29 cellular contexts compared by ENCODE assay signal in the genomic region with DNA sequence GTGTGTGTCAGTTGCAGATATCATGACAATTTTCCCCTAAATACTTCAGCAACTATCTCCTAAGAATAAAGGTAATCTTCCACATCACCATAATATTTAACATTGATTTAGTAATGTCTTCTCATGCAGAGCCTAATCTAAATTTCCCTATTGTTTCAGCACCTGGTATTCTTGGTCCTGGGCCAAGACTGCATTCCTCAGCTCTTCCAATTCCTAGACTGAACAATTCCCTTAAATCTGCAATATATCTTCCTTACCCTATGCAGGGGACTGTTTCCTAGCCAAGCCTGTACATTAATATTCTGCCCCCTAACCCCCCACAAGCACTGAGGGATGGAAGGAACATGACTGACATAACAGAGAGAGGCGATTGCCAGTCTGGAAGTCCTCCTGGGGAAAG. TPM values are rescaled to one million over a fixed set of nuclear protein-coding genes. Genes with fewer than 3 reads are reported as not detected.
A peak's percentile ranks its signal among the peaks of the same experiment; 100 is the strongest.
DNase-seq lines count a peak whose midpoint lies in the region; ATAC-seq and TF ChIP-seq lines count a peak whose summit lies in the region.
"Had no signal": no experiment of that assay in that cellular context is flagged by ENCODE, and none has a peak within 500 bp of the region (broad histone marks: within the 10 kb centered on the region; RNA-seq: fewer than 3 reads in every experiment).

No MANE protein-coding gene starts in this region.

- no peak for TF ChIP-seq CTCF in ascending aorta (IDR thresholded peaks at IDR 0.05)

- H3K9me3 Mint-ChIP-seq in activated CD4-positive, alpha-beta T cell treated with anti-CD3 and anti-CD28 coated beads for 36 hours (ENCODE audit: low read depth), result peaks cover 6% of the 10 kb centered on the region

- H3K4me3 ChIP-seq in ascending aorta, result no peak overlapping the region
- H3K4me3 ChIP-seq: dorsolateral prefrontal cortex, smooth muscle cell had no signal

- no peaks in the 10 kb centered on the region for H3K36me3 ChIP-seq in ascending aorta

- DNase-seq in NCI-H2171 treated with DMSO at 0.1 percent for 48 hours (lab: John Stamatoyannopoulos, UW) (peak; percentile 41), NCI-H2171 (lab: John Stamatoyannopoulos, UW) (no peak), caudate nucleus (lab: John Stamatoyannopoulos, UW) (peak in 1 of 61 donors; percentile 35), left kidney (ENCODE audit: low read depth, low spot score) (peak; percentile 21), ascending aorta (ENCODE audit: low spot score in 2 of 2) (no peak), anterior cingulate cortex (lab: John Stamatoyannopoulos, UW) (no peak), OCI-M2 (lab: John Stamatoyannopoulos, UW; ENCODE audit: unreplicated experiment) (no peak)
- DNase-seq in activated CD4-positive, alpha-beta T cell treated with anti-CD3 and anti-CD28 coated beads for 36 hours, result no peak
- DNase-seq: activated CD4-positive, alpha-beta T cell treated with anti-CD3 and anti-CD28 coated beads, Interleukin-2, amount 50 U/mL, for 4 hours; activated CD8-positive, alpha-beta memory T cell treated with anti-CD3 and anti-CD28 coated beads, Interleukin-2, amount 50 U/mL, for 4 hours; activated naive CD8-positive, alpha-beta T cell treated with anti-CD3 and anti-CD28 coated beads for 36 hours; DMS79 treated with DMSO at 0.1 percent for 48 hours; hypothalamus; NCI-H1694 treated with DMSO at 0.1 percent for 48 hours; NCI-H2227 treated with DMSO at 0.1 percent for 48 hours; NCI-H82; nucleus accumbens; OCI-M1; stimulated activated CD4-positive, alpha-beta T cell treated with anti-CD3 and anti-CD28 coated beads, Interleukin-4, amount 100 ng/mL, for 24 hours; stimulated activated naive CD4-positive, alpha-beta T cell treated with Interleukin-2 at 50 U/mL for 16 hours had no signal

- ATAC-seq in activated CD4-positive, alpha-beta T cell treated with anti-CD3 and anti-CD28 coated beads for 36 hours, result no peak

- H3K27ac ChIP-seq in caudate nucleus (ENCODE audit: low read depth, low read length) (peak overlapping the region; percentile 54), ascending aorta (no peak overlapping the region)
- H3K27ac ChIP-seq: KMS-11 had no signal

- POLR2A ChIA-PET in activated CD4-positive, alpha-beta T cell treated with anti-CD3 and anti-CD28 coated beads for 36 hours (lab: Charles Lee), result no interaction called here

- no peaks in the 10 kb centered on the region for H3K4me1 ChIP-seq in ascending aorta

- intact Hi-C loops in ascending aorta (cut with DNase I), result no loop called here
- intact Hi-C loops in activated CD4-positive, alpha-beta T cell treated with anti-CD3 and anti-CD28 coated beads for 36 hours (cut with DNase I, micrococcal nuclease), result no loop called here

- H3K27ac Mint-ChIP-seq in activated CD4-positive, alpha-beta T cell treated with anti-CD3 and anti-CD28 coated beads for 36 hours, result no peak overlapping the region
- H3K27ac Mint-ChIP-seq: activated naive CD8-positive, alpha-beta T cell treated with anti-CD3 and anti-CD28 coated beads for 36 hours had no signal

- no peaks in the 10 kb centered on the region for H3K36me3 Mint-ChIP-seq in activated CD4-positive, alpha-beta T cell treated with anti-CD3 and anti-CD28 coated beads for 36 hours (ENCODE audit: low read depth)
- H3K36me3 Mint-ChIP-seq: activated naive CD8-positive, alpha-beta T cell treated with anti-CD3 and anti-CD28 coated beads for 36 hours had no signal

- CTCF ChIA-PET in activated CD4-positive, alpha-beta T cell treated with anti-CD3 and anti-CD28 coated beads for 36 hours (lab: Charles Lee), result no interaction called here

- peaks cover 15% of the 10 kb centered on the region for H3K27me3 Mint-ChIP-seq in activated CD4-positive, alpha-beta T cell treated with anti-CD3 and anti-CD28 coated beads for 36 hours
- H3K27me3 Mint-ChIP-seq: B cell had no signal

- H3K27me3 ChIP-seq in ascending aorta, result no peaks in the 10 kb centered on the region

- H3K4me1 Mint-ChIP-seq in activated CD4-positive, alpha-beta T cell treated with anti-CD3 and anti-CD28 coated beads for 36 hours, result peaks cover 7% of the 10 kb centered on the region

- no peak overlapping the region for H3K4me3 Mint-ChIP-seq in activated CD4-positive, alpha-beta T cell treated with anti-CD3 and anti-CD28 coated beads for 36 hours
- H3K4me3 Mint-ChIP-seq: activated naive CD8-positive, alpha-beta T cell treated with anti-CD3 and anti-CD28 coated beads for 36 hours; B cell had no signal

- no peaks in the 10 kb centered on the region for H3K9me3 ChIP-seq in ascending aorta

RNA-seq across cellular contexts. Expression of gene DISP1, which starts 28.7 kb away (rescaled TPM):
- 23.2 TPM for total RNA-seq in ascending aorta
- total RNA-seq in activated CD4-positive, alpha-beta T cell treated with anti-CD3 and anti-CD28 coated beads for 36 hours, result 1 to 10 TPM in 1 of 2 experiments, under 1 TPM in 1; 0.98 to 1.9 TPM

RNA-seq across cellular contexts. Expression of gene FAM177B, which starts 49.1 kb away (rescaled TPM):
- not detected for total RNA-seq in ascending aorta
- total RNA-seq in activated CD4-positive, alpha-beta T cell treated with anti-CD3 and anti-CD28 coated beads for 36 hours, result not detected
- total RNA-seq: activated naive CD8-positive, alpha-beta T cell treated with anti-CD3 and anti-CD28 coated beads for 36 hours; fibroblast of villous mesenchyme; HT1080; lower leg skin; SK-MEL-5; smooth muscle cell; T-helper 2 cell treated with Interferon-gamma antibody and Interleukin-4, amounts not matched to agents 100 ng/mL and 5 ng/mL, for 36 hours had no signal

Comparison
In these comparisons a context has a peak if more than half of its experiments do, and no peak if none do; other contexts are left out.
1. DNase-seq: peak in NCI-H2171 treated with DMSO at 0.1 percent for 48 hours (single experiment) and left kidney (single experiment); none in NCI-H2171 (single experiment), ascending aorta (0 of 2), anterior cingulate cortex (0 of 58), OCI-M2 (single experiment) and activated CD4-positive, alpha-beta T cell treated with anti-CD3 and anti-CD28 coated beads for 36 hours (single experiment).